In the genomic region with DNA sequence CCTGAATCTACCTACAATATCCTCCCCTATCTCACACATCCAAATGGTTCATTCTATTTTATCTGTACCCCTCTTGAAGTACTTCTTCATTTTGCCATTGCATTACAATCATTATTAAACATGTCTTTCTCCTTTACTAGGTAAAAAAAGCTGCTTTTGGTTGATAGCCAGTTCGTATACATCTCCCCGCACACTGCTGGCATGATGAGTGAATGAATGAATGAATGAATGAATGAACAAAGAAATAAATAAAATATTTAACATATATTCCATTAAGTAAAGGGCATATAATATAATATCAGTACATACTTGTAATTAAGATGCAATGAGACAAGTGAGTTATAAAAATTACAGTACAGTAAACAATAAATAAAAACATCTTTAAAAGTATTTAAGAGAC, we compare ENCODE assay signal across 15 cellular contexts. TPM values are rescaled to one million over a fixed set of nuclear protein-coding genes. Genes with fewer than 3 reads are reported as not detected.
DNase-seq lines count a peak whose midpoint lies in the region; ATAC-seq and TF ChIP-seq lines count a peak whose summit lies in the region.
"Had no signal": no experiment of that assay in that cellular context is flagged by ENCODE, and none has a peak within 500 bp of the region (broad histone marks: within the 10 kb centered on the region; RNA-seq: fewer than 3 reads in every experiment).

No MANE protein-coding gene starts in this region.

- TF ChIP-seq CTCF in Peyer's patch (IDR thresholded peaks at IDR 0.05) (no peak), brain microvascular endothelial cell (IDR thresholded peaks at IDR 0.05; ENCODE audit: low read depth, low read length, missing control alignments) (no peak)

- H3K9me3 Mint-ChIP-seq in stimulated activated naive CD8-positive, alpha-beta T cell treated with anti-CD3 and anti-CD28 coated beads, Interleukin-15, Interleukin-2, amounts not matched to agents 100 ng/mL and 50 ng/mL, for 24 hours = no peaks in the 10 kb centered on the region
- H3K9me3 Mint-ChIP-seq in dendritic cell treated with granulocyte-macrophage colony-stimulating factor and Interleukin-4, amounts not matched to agents 40 ng/mL and 50 ng/mL, for 4 days = no peaks in the 10 kb centered on the region

- peak overlapping the region; percentile 97 for H3K4me3 Mint-ChIP-seq in stimulated activated naive CD8-positive, alpha-beta T cell treated with anti-CD3 and anti-CD28 coated beads, Interleukin-15, Interleukin-2, amounts not matched to agents 100 ng/mL and 50 ng/mL, for 24 hours
- H3K4me3 Mint-ChIP-seq in dendritic cell treated with granulocyte-macrophage colony-stimulating factor and Interleukin-4, amounts not matched to agents 40 ng/mL and 50 ng/mL, for 4 days = no peak overlapping the region

- no peaks in the 10 kb centered on the region for H3K27me3 Mint-ChIP-seq in stimulated activated naive CD8-positive, alpha-beta T cell treated with anti-CD3 and anti-CD28 coated beads, Interleukin-15, Interleukin-2, amounts not matched to agents 100 ng/mL and 50 ng/mL, for 24 hours
- H3K27me3 Mint-ChIP-seq in dendritic cell treated with granulocyte-macrophage colony-stimulating factor and Interleukin-4, amounts not matched to agents 40 ng/mL and 50 ng/mL, for 4 days = no peaks in the 10 kb centered on the region

- in situ Hi-C loops in brain microvascular endothelial cell (cut with HindIII; ENCODE audit: low pct_ligation_motif_present, low sequenced_read_pairs) = no loop called here

- no peaks in the 10 kb centered on the region for H3K27me3 ChIP-seq in Peyer's patch
- no peaks in the 10 kb centered on the region for H3K27me3 ChIP-seq in brain microvascular endothelial cell (replicated peaks)
- H3K27me3 ChIP-seq: BE2C, esophagus muscularis mucosa had no signal

- H3K36me3 ChIP-seq in Peyer's patch (no peaks in the 10 kb centered on the region), brain microvascular endothelial cell (replicated peaks) (no peaks in the 10 kb centered on the region)
- H3K36me3 ChIP-seq: BE2C, esophagus muscularis mucosa had no signal

- peaks cover 0 to 3% (median 0%) of the 10 kb centered on the region in 4 donors for H3K4me1 ChIP-seq in Peyer's patch
- H3K4me1 ChIP-seq: BE2C, esophagus muscularis mucosa had no signal

- H3K4me3 ChIP-seq in Peyer's patch = no peak overlapping the region
- no peak overlapping the region for H3K4me3 ChIP-seq in brain microvascular endothelial cell (ENCODE audit: low read depth, low read length)

- no peak for TF ChIP-seq POLR2A in Peyer's patch (IDR thresholded peaks at IDR 0.05)

- H3K36me3 Mint-ChIP-seq in stimulated activated naive CD8-positive, alpha-beta T cell treated with anti-CD3 and anti-CD28 coated beads, Interleukin-15, Interleukin-2, amounts not matched to agents 100 ng/mL and 50 ng/mL, for 24 hours (ENCODE audit: low read depth) = peaks cover 27% of the 10 kb centered on the region
- H3K36me3 Mint-ChIP-seq in dendritic cell treated with granulocyte-macrophage colony-stimulating factor and Interleukin-4, amounts not matched to agents 40 ng/mL and 50 ng/mL, for 4 days (ENCODE audit: low read depth) = peaks cover 5% of the 10 kb centered on the region

- no peak for DNase-seq in stimulated activated naive CD8-positive, alpha-beta T cell treated with anti-CD3 and anti-CD28 coated beads, Interleukin-15, Interleukin-2, amounts not matched to agents 100 U/mL and 50 U/mL, for 24 hours
- DNase-seq in Peyer's patch (no peak), NCI-H510A treated with DMSO at 0.1 percent for 48 hours (lab: John Stamatoyannopoulos, UW) (no peak), cerebellar cortex (ENCODE audit: low spot score) (no peak), brain microvascular endothelial cell (no peak)
- DNase-seq: activated CD4-positive, alpha-beta T cell treated with anti-CD3 and anti-CD28 coated beads, Interleukin-2, amount 50 U/mL, for 1 hour; BE2C; left cardiac atrium; NCI-H1105 treated with DMSO at 0.1 percent for 48 hours; NCI-H2227 treated with DMSO at 0.1 percent for 48 hours had no signal

- peak overlapping the region in 3 of 4 donors; percentile 67 to 76 (median 72) for H3K27ac ChIP-seq in Peyer's patch
- H3K27ac ChIP-seq in brain microvascular endothelial cell = no peak overlapping the region

- no peaks in the 10 kb centered on the region for H3K9me3 ChIP-seq in Peyer's patch
- H3K9me3 ChIP-seq: BE2C, esophagus muscularis mucosa had no signal

- H3K4me1 Mint-ChIP-seq in stimulated activated naive CD8-positive, alpha-beta T cell treated with anti-CD3 and anti-CD28 coated beads, Interleukin-15, Interleukin-2, amounts not matched to agents 100 ng/mL and 50 ng/mL, for 24 hours (ENCODE audit: low read depth) = peaks cover 75% of the 10 kb centered on the region
- H3K4me1 Mint-ChIP-seq in dendritic cell treated with granulocyte-macrophage colony-stimulating factor and Interleukin-4, amounts not matched to agents 40 ng/mL and 50 ng/mL, for 4 days (ENCODE audit: low read depth) = peaks cover 70% of the 10 kb centered on the region

- no peak for ATAC-seq in stimulated activated naive CD8-positive, alpha-beta T cell treated with anti-CD3 and anti-CD28 coated beads, Interleukin-15, Interleukin-2, amounts not matched to agents 100 U/mL and 50 U/mL, for 24 hours
- no peak for ATAC-seq in HG03378 (IDR thresholded peaks at IDR 0.05; ENCODE audit: unreplicated experiment)

- H3K27ac Mint-ChIP-seq in stimulated activated naive CD8-positive, alpha-beta T cell treated with anti-CD3 and anti-CD28 coated beads, Interleukin-15, Interleukin-2, amounts not matched to agents 100 ng/mL and 50 ng/mL, for 24 hours = peak overlapping the region; percentile 85
- peak overlapping the region; percentile 81 for H3K27ac Mint-ChIP-seq in dendritic cell treated with granulocyte-macrophage colony-stimulating factor and Interleukin-4, amounts not matched to agents 40 ng/mL and 50 ng/mL, for 4 days

- intact Hi-C loops in dendritic cell treated with granulocyte-macrophage colony-stimulating factor and Interleukin-4, amounts not matched to agents 40 ng/mL and 50 ng/mL, for 4 days (cut with micrococcal nuclease) = no loop called here

RNA-seq across cellular contexts. Expression of a gene that starts 0.3 kb away (rescaled TPM):
- total RNA-seq in Peyer's patch = 1 to 10 TPM in 3 of 4 donors, under 1 TPM in 1; 0.76 to 1.7 (median 1.2) TPM
- total RNA-seq: Daoy had no signal

RNA-seq across cellular contexts. Expression of a gene that starts 11.7 kb away (rescaled TPM):
- 10 to 100 TPM in 3 of 4 donors, 1 to 10 TPM in 1; 8.3 to 47.6 (median 42.3) TPM for total RNA-seq in Peyer's patch
